ENCODE assay signal across 17 cellular contexts in the genomic region with DNA sequence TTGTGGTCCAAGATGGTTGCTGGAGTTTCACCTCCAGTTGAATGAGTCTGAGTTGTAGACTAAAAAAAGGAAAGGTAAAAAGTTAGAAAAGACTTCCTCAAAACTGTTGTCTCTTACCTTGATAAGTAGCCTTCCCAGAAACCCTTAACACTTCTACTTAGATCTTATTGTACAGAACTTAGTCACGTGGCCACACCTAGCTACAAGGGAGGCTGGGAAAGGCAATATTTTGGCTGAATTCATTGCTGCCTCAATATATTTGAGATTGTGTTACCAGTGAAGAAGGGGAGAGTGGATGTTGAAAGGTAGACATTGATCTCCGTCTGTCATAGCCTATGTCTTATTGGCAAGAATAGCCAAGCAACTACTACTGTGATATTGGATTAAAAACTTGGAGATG. TPM values are rescaled to one million over a fixed set of nuclear protein-coding genes. Genes with fewer than 3 reads are reported as not detected.
A peak's percentile ranks its signal among the peaks of the same experiment; 100 is the strongest.
DNase-seq lines count a peak whose midpoint lies in the region; ATAC-seq, FAIRE-seq and TF ChIP-seq lines count a peak whose summit lies in the region.
"Had no signal": no experiment of that assay in that cellular context is flagged by ENCODE, and none has a peak within 500 bp of the region (broad histone marks: within the 10 kb centered on the region; RNA-seq: fewer than 3 reads in every experiment).

No MANE protein-coding gene starts in this region.

- no peak overlapping the region for H3K4me3 Mint-ChIP-seq in activated naive CD4-positive, alpha-beta T cell treated with anti-CD3 and anti-CD28 coated beads for 36 hours
- no peak overlapping the region for H3K4me3 Mint-ChIP-seq in activated naive CD4-positive, alpha-beta T cell treated with anti-CD3 and anti-CD28 coated beads, Interleukin-2, amount 10 ng/mL, durations not matched to agents 7 days and 5 days
- H3K4me3 Mint-ChIP-seq: B cell; CD4-positive, CD25-positive, alpha-beta regulatory T cell; CD8-positive, alpha-beta T cell; GM23338; HFFc6 had no signal

- FAIRE-seq in H54 (lab: Jason Lieb, UNC) = peak; percentile 81
- FAIRE-seq: A204.1, G401.6, GM12878 had no signal

- H3K27ac Mint-ChIP-seq in activated naive CD4-positive, alpha-beta T cell treated with anti-CD3 and anti-CD28 coated beads for 36 hours = peak overlapping the region; percentile 61
- no peak overlapping the region for H3K27ac Mint-ChIP-seq in activated naive CD4-positive, alpha-beta T cell treated with anti-CD3 and anti-CD28 coated beads, Interleukin-2, amount 10 ng/mL, durations not matched to agents 7 days and 5 days
- H3K27ac Mint-ChIP-seq: B cell; CD4-positive, CD25-positive, alpha-beta regulatory T cell; CD8-positive, alpha-beta T cell; GM23338; HFFc6 had no signal

- CTCF ChIA-PET in activated naive CD4-positive, alpha-beta T cell treated with anti-CD3 and anti-CD28 coated beads for 36 hours (lab: Charles Lee) = no interaction called here
- CTCF ChIA-PET in activated naive CD4-positive, alpha-beta T cell treated with anti-CD3 and anti-CD28 coated beads, Interleukin-2, amount 10 ng/mL, durations not matched to agents 7 days and 5 days (lab: Charles Lee) = no interaction called here

- intact Hi-C loops in activated naive CD4-positive, alpha-beta T cell treated with anti-CD3 and anti-CD28 coated beads for 36 hours (cut with micrococcal nuclease) = no loop called here

- no peaks in the 10 kb centered on the region for H3K27me3 Mint-ChIP-seq in activated naive CD4-positive, alpha-beta T cell treated with anti-CD3 and anti-CD28 coated beads for 36 hours (ENCODE audit: low read depth)
- H3K27me3 Mint-ChIP-seq in activated naive CD4-positive, alpha-beta T cell treated with anti-CD3 and anti-CD28 coated beads, Interleukin-2, amount 10 ng/mL, durations not matched to agents 7 days and 5 days = no peaks in the 10 kb centered on the region
- H3K27me3 Mint-ChIP-seq: B cell; CD4-positive, CD25-positive, alpha-beta regulatory T cell had no signal

- H3K36me3 Mint-ChIP-seq in activated naive CD4-positive, alpha-beta T cell treated with anti-CD3 and anti-CD28 coated beads for 36 hours (ENCODE audit: low read depth) = peaks cover 12% of the 10 kb centered on the region
- peaks cover 28% of the 10 kb centered on the region for H3K36me3 Mint-ChIP-seq in activated naive CD4-positive, alpha-beta T cell treated with anti-CD3 and anti-CD28 coated beads, Interleukin-2, amount 10 ng/mL, durations not matched to agents 7 days and 5 days

- no peak for DNase-seq in activated naive CD4-positive, alpha-beta T cell treated with anti-CD3 and anti-CD28 coated beads for 36 hours
- no peak for DNase-seq in activated naive CD4-positive, alpha-beta T cell treated with anti-CD3 and anti-CD28 coated beads, Interleukin-2, amount 10 ng/mL, durations not matched to agents 7 days and 5 days
- DNase-seq in H54 (ENCODE audit: insufficient read length, low spot score) = no peak
- DNase-seq: Caco-2; CD4-positive, CD25-positive, alpha-beta regulatory T cell; CD8-positive, alpha-beta T cell; DMS153; DND-41; HFFc6 had no signal

- no peak for TF ChIP-seq POLR2A in H54 (IDR thresholded peaks at IDR 0.05; ENCODE audit: low read depth, low read length)

- ATAC-seq in esophagus mucosa = peak; percentile 26
- ATAC-seq in HG03196 (IDR thresholded peaks at IDR 0.05; ENCODE audit: unreplicated experiment) = no peak
- ATAC-seq in HG02970 (IDR thresholded peaks at IDR 0.05; ENCODE audit: low FRiP score, unreplicated experiment) = no peak
- ATAC-seq: CD8-positive, alpha-beta T cell; GM12878; GM23338 had no signal

- peaks cover 15% of the 10 kb centered on the region for H3K4me1 Mint-ChIP-seq in activated naive CD4-positive, alpha-beta T cell treated with anti-CD3 and anti-CD28 coated beads for 36 hours (ENCODE audit: low read depth)
- H3K4me1 Mint-ChIP-seq in activated naive CD4-positive, alpha-beta T cell treated with anti-CD3 and anti-CD28 coated beads, Interleukin-2, amount 10 ng/mL, durations not matched to agents 7 days and 5 days = peaks cover 20% of the 10 kb centered on the region
- H3K4me1 Mint-ChIP-seq: B cell, GM23338 had no signal

- H3K9me3 Mint-ChIP-seq in activated naive CD4-positive, alpha-beta T cell treated with anti-CD3 and anti-CD28 coated beads for 36 hours = no peaks in the 10 kb centered on the region
- H3K9me3 Mint-ChIP-seq in activated naive CD4-positive, alpha-beta T cell treated with anti-CD3 and anti-CD28 coated beads, Interleukin-2, amount 10 ng/mL, durations not matched to agents 7 days and 5 days = no peaks in the 10 kb centered on the region
- H3K9me3 Mint-ChIP-seq: CD4-positive, CD25-positive, alpha-beta regulatory T cell; CD8-positive, alpha-beta T cell; GM23338; HFFc6 had no signal

RNA-seq across cellular contexts. Expression of a gene that starts 35.5 kb away (rescaled TPM):
- total RNA-seq in activated naive CD4-positive, alpha-beta T cell treated with anti-CD3 and anti-CD28 coated beads for 36 hours = 100 to 1,000 TPM; 193 TPM
- 356 TPM for total RNA-seq in esophagus mucosa
